In genomic region chr19:53881482-53882390, GRCh38 we compare ENCODE assay signal across 8 cellular contexts. TPM values are rescaled to one million over a fixed set of nuclear protein-coding genes. Genes with fewer than 3 reads are reported as not detected.
DNase-seq lines count a peak whose midpoint lies in the region; ATAC-seq, FAIRE-seq and TF ChIP-seq lines count a peak whose summit lies in the region.

Gene PRKCG, plus strand, starts transcription at chr19:53882197. Its CDS starts 298 bp downstream, at chr19:53882495.

- no peaks in the 10 kb centered on the region for H3K79me1 ChIP-seq in H1 (ENCODE audit: low read depth, low read length)

- 1% methylated on average over 42 of the region's 49 CpGs; no CpG with 5 or more reads in 1 of the 2 experiments for WGBS in H1 (ENCODE audit: extremely low coverage in 1 of 2, insufficient coverage in 1 of 2, insufficient read length in 1 of 2, insufficient replicate concordance in 2 of 2, low coverage in 1 of 2, low lambda C conversion rate in 2 of 2, missing lambda C conversion rate in 1 of 2), 2 experiments

- H3K23ac ChIP-seq in H1 (ENCODE audit: insufficient read length): no peak within 1 kb of the TSS

- peak within 1 kb of the TSS; percentile 65 for H3K56ac ChIP-seq in H1 (replicated peaks; ENCODE audit: insufficient read length, low read depth, low read length)

- H3K4me3 ChIP-seq in H1 (ENCODE audit: extremely low read depth in 1 of 4, insufficient read depth in 2 of 4, low read depth in 3 of 4, low read length in 4 of 4) (peak within 1 kb of the TSS; percentile 48 to 77 (median 54)), uterus (no peak within 1 kb of the TSS)
- H3K4me3 ChIP-seq in naive thymus-derived CD4-positive, alpha-beta T cell (ENCODE audit: low read length): peak within 1 kb of the TSS; percentile 47

- TF ChIP-seq RAD21 in H1 (IDR thresholded peaks at IDR 0.05 in 1 of 2, conservative IDR thresholded peaks at IDR 0.05 in 1 of 2; ENCODE audit: low read depth in 2 of 2, low read length in 2 of 2): peak; percentile 12 to 36; a peak in 2 of 4 replicates

- no peaks in the 10 kb centered on the region for H4K20me1 ChIP-seq in H1 (replicated peaks in 1 of 2; ENCODE audit: control insufficient read depth in 1 of 2, insufficient read depth in 2 of 2, low read length in 2 of 2)

- H3K4ac ChIP-seq in H1 (replicated peaks; ENCODE audit: insufficient read length, low read depth, low read length): peak within 1 kb of the TSS; percentile 88

- DNase-seq in CD1c-positive myeloid dendritic cell (ENCODE audit: extremely low spot score) (peak; percentile 68), H1 (ENCODE audit: low read depth in 1 of 2, low spot score in 2 of 2) (peak in 1 of 2 experiments; percentile 89), uterus (no peak)
- peak; percentile 68 for DNase-seq in activated CD4-positive, alpha-beta T cell treated with anti-CD3 and anti-CD28 coated beads, Interleukin-2, amount 10 ng/mL, durations not matched to agents 7 days and 5 days
- DNase-seq in naive thymus-derived CD4-positive, alpha-beta T cell: peak; percentile 60 to 75 (median 69)

- H3K9me3 ChIP-seq in H1 (ENCODE audit: insufficient read depth in 2 of 2, low read depth in 1 of 2, low read length in 1 of 2): no peaks in the 10 kb centered on the region
- no peaks in the 10 kb centered on the region for H3K9me3 ChIP-seq in naive thymus-derived CD4-positive, alpha-beta T cell (ENCODE audit: control insufficient read depth in 2 of 3, low read length in 3 of 3)
- H3K9me3 ChIP-seq in uterus: no peaks in the 10 kb centered on the region

- 0 out of 2 replicates have a peak within 1 kb of the TSS, but pooled peaks have one; percentile 61 for H2BK20ac ChIP-seq in H1 (ENCODE audit: low read length)

- intact Hi-C loops in naive thymus-derived CD4-positive, alpha-beta T cell (cut with micrococcal nuclease): loop anchor here (1.0 to 5.0 kb wide), 4 partner anchors 13 to 89 kb away; no protein-coding TSS in a partner anchor
- intact Hi-C loops in uterus (cut with DNase I; ENCODE audit: low total_unique reads): no loop called here

- H4K91ac ChIP-seq in H1 (replicated peaks; ENCODE audit: insufficient read length, low read length): peak within 1 kb of the TSS; percentile 81

- peak within 1 kb of the TSS; percentile 23 for H4K5ac ChIP-seq in H1 (ENCODE audit: insufficient read length, low read depth, low read length)

- H4K8ac ChIP-seq in H1 (ENCODE audit: extremely low read depth, insufficient read depth, low read length): peak within 1 kb of the TSS; percentile 64; the same call in 1 of the 2 replicates

- TF ChIP-seq EP300 in H1 (IDR thresholded peaks at IDR 0.05; ENCODE audit: borderline replicate concordance in 1 of 2, low read depth in 2 of 2, low read length in 2 of 2): peak in 1 of 2 experiments; percentile 15; a peak in 1 of 3 replicates

- peaks cover 24% of the 10 kb centered on the region for H3K23me2 ChIP-seq in H1 (ENCODE audit: low read depth, low read length)

- H2AK5ac ChIP-seq in H1 (ENCODE audit: low read depth, low read length): no peak within 1 kb of the TSS

- POLR2A ChIA-PET in activated CD4-positive, alpha-beta T cell treated with anti-CD3 and anti-CD28 coated beads, Interleukin-2, amount 10 ng/mL, durations not matched to agents 7 days and 5 days (lab: Charles Lee): no interaction called here
- POLR2A ChIA-PET in H1 (lab: Charles Lee; ENCODE audit: partially characterized antibody): interaction anchor here (0.8 to 4.7 kb wide), 8 partner anchors 9 to 95 kb away, joined by 3 to 61 read pairs (median 4); partner anchors contain the start of gene MYADM
- POLR2A ChIA-PET in naive thymus-derived CD4-positive, alpha-beta T cell (lab: Charles Lee): interaction anchor here (0.9 to 3.2 kb wide), 2 partner anchors 11 to 14 kb away, joined by 3 to 23 read pairs; partner anchors contain the start of gene MYADM

- H3K27ac ChIP-seq in H1 (ENCODE audit: low read depth, low read length) (no peak within 1 kb of the TSS), uterus (no peak within 1 kb of the TSS)
- no peak within 1 kb of the TSS for H3K27ac ChIP-seq in naive thymus-derived CD4-positive, alpha-beta T cell (ENCODE audit: low read depth, low read length)

- CTCF ChIA-PET in activated CD4-positive, alpha-beta T cell treated with anti-CD3 and anti-CD28 coated beads, Interleukin-2, amount 10 ng/mL, durations not matched to agents 7 days and 5 days (lab: Charles Lee): interaction anchor here (1.0 to 1.7 kb wide), 4 partner anchors 11 to 20 kb away, joined by 3 to 7 read pairs (median 4); no protein-coding TSS in a partner anchor
- CTCF ChIA-PET in H1 (lab: Charles Lee; ENCODE audit: partially characterized antibody): interaction anchor here (0.6 to 3.4 kb wide), 16 partner anchors 10 to 237 kb away, joined by 3 to 18 read pairs (median 4); partner anchors contain the start of gene MYADM
- CTCF ChIA-PET in naive thymus-derived CD4-positive, alpha-beta T cell (lab: Charles Lee): interaction anchor here (0.8 to 1.5 kb wide), 9 partner anchors 9 to 39 kb away, joined by 3 to 10 read pairs (median 3); no protein-coding TSS in a partner anchor

- peak within 1 kb of the TSS; percentile 38 for H3K4me3 Mint-ChIP-seq in activated CD4-positive, alpha-beta T cell treated with anti-CD3 and anti-CD28 coated beads, Interleukin-2, amount 10 ng/mL, durations not matched to agents 7 days and 5 days
- peak within 1 kb of the TSS in 9 of 10 donors; percentile 10 to 54 (median 37) for H3K4me3 Mint-ChIP-seq in naive thymus-derived CD4-positive, alpha-beta T cell

- H2BK15ac ChIP-seq in H1 (ENCODE audit: low read length): peak within 1 kb of the TSS; percentile 81

- peak within 1 kb of the TSS; percentile 92 for H2BK12ac ChIP-seq in H1 (ENCODE audit: low read depth, low read length)

- H3K27me3 ChIP-seq in H1 (replicated peaks in 1 of 4; ENCODE audit: control insufficient read depth in 3 of 4, extremely low read depth in 1 of 4, insufficient read depth in 3 of 4, low read length in 3 of 4) (peaks cover 0 to 11% (median 3%) of the 10 kb centered on the region in 4 experiments; a peak in 4 of 7 replicates), uterus (peaks cover 25 to 33% of the 10 kb centered on the region in 2 donors)
- H3K27me3 ChIP-seq in naive thymus-derived CD4-positive, alpha-beta T cell (ENCODE audit: control insufficient read depth in 2 of 2, insufficient read depth in 2 of 2, low read length in 2 of 2): peaks cover 0 to 31% of the 10 kb centered on the region in 2 donors

- H3K18ac ChIP-seq in H1 (ENCODE audit: extremely low read depth, low read length): peak within 1 kb of the TSS; percentile 83

- no peak within 1 kb of the TSS for H3K14ac ChIP-seq in H1 (ENCODE audit: insufficient read length)

- TF ChIP-seq CTCF in LNCAP (IDR thresholded peaks at IDR 0.05) (peak; percentile 55), H1 (IDR thresholded peaks at IDR 0.05; ENCODE audit: control extremely low read depth in 1 of 3, insufficient read depth in 1 of 3, low read depth in 1 of 3, low read length in 3 of 3) (peak; percentile 10 to 31 (median 22); a peak in 3 of 4 replicates), uterus (IDR thresholded peaks at IDR 0.05) (peak; percentile 29 to 50 (median 44))

- no peaks in the 10 kb centered on the region for H3K79me2 ChIP-seq in H1 (ENCODE audit: control insufficient read depth in 1 of 2, insufficient read depth in 2 of 2, low read length in 2 of 2)

- H3K27me3 Mint-ChIP-seq in activated CD4-positive, alpha-beta T cell treated with anti-CD3 and anti-CD28 coated beads, Interleukin-2, amount 10 ng/mL, durations not matched to agents 7 days and 5 days: peaks cover 35% of the 10 kb centered on the region
- peaks cover 21 to 35% (median 26%) of the 10 kb centered on the region in 5 donors for H3K27me3 Mint-ChIP-seq in naive thymus-derived CD4-positive, alpha-beta T cell

- H3K36me3 ChIP-seq in H1 (ENCODE audit: control insufficient read depth in 2 of 4, insufficient read depth in 4 of 4, low read length in 3 of 4) (no peaks in the 10 kb centered on the region; a peak in 1 of 8 replicates), uterus (no peaks in the 10 kb centered on the region)
- no peaks in the 10 kb centered on the region for H3K36me3 ChIP-seq in naive thymus-derived CD4-positive, alpha-beta T cell (ENCODE audit: control insufficient read depth in 2 of 3, insufficient read depth in 3 of 3, low read length in 3 of 3)

- FAIRE-seq in H1 (lab: Jason Lieb, UNC): peak; percentile 58

- peak within 1 kb of the TSS; percentile 98 to 100 for H3K4me2 ChIP-seq in H1 (ENCODE audit: insufficient read depth in 1 of 2, low read depth in 2 of 2, low read length in 2 of 2)

- TF ChIP-seq POLR2A in H1 (IDR thresholded peaks at IDR 0.05; ENCODE audit: control extremely low read depth in 1 of 2, low read depth in 2 of 2, low read length in 2 of 2) (no peak), uterus (IDR thresholded peaks at IDR 0.05) (no peak)

- H2AFZ ChIP-seq in H1 (ENCODE audit: low read length): 0 out of 2 replicates have a peak within 1 kb of the TSS, but pooled peaks have one; percentile 17

- peak within 1 kb of the TSS in 2 of 4 experiments; percentile 20 to 70; a peak in 1 of 7 replicates for H3K9ac ChIP-seq in H1 (replicated peaks in 1 of 4; ENCODE audit: extremely low read depth in 1 of 4, low read depth in 3 of 4, low read length in 3 of 4)

- peaks cover 7% of the 10 kb centered on the region for H3K36me3 Mint-ChIP-seq in activated CD4-positive, alpha-beta T cell treated with anti-CD3 and anti-CD28 coated beads, Interleukin-2, amount 10 ng/mL, durations not matched to agents 7 days and 5 days (ENCODE audit: low read depth)
- H3K36me3 Mint-ChIP-seq in naive thymus-derived CD4-positive, alpha-beta T cell: peaks cover 0 to 7% (median 0%) of the 10 kb centered on the region in 5 donors

- H3K27ac Mint-ChIP-seq in activated CD4-positive, alpha-beta T cell treated with anti-CD3 and anti-CD28 coated beads, Interleukin-2, amount 10 ng/mL, durations not matched to agents 7 days and 5 days: no peak within 1 kb of the TSS
- H3K27ac Mint-ChIP-seq in naive thymus-derived CD4-positive, alpha-beta T cell: peak within 1 kb of the TSS in 1 of 9 donors; percentile 65

- peak; percentile 47 for ATAC-seq in naive thymus-derived CD4-positive, alpha-beta T cell
- ATAC-seq in HG03097 (IDR thresholded peaks at IDR 0.05; ENCODE audit: low FRiP score, unreplicated experiment) (no peak), HG03378 (IDR thresholded peaks at IDR 0.05; ENCODE audit: unreplicated experiment) (no peak)

- H2BK120ac ChIP-seq in H1 (replicated peaks; ENCODE audit: low read depth, low read length): no peak within 1 kb of the TSS

- peaks cover 3 to 27% (median 8%) of the 10 kb centered on the region in 4 experiments for H3K4me1 ChIP-seq in H1 (replicated peaks in 1 of 4; ENCODE audit: control insufficient read depth in 3 of 4, insufficient read depth in 4 of 4, low read length in 3 of 4)
- H3K4me1 ChIP-seq in naive thymus-derived CD4-positive, alpha-beta T cell (ENCODE audit: control insufficient read depth in 2 of 2, insufficient read depth in 2 of 2, low read length in 2 of 2): peaks cover 25 to 44% of the 10 kb centered on the region in 2 donors
- H3K4me1 ChIP-seq in uterus: peaks cover 0 to 16% of the 10 kb centered on the region in 2 donors

- peak within 1 kb of the TSS; percentile 85; the same call in 1 of the 2 replicates for H2BK5ac ChIP-seq in H1 (ENCODE audit: low read depth, low read length)

- H3K9me3 Mint-ChIP-seq in activated CD4-positive, alpha-beta T cell treated with anti-CD3 and anti-CD28 coated beads, Interleukin-2, amount 10 ng/mL, durations not matched to agents 7 days and 5 days: no peaks in the 10 kb centered on the region
- peaks cover 0 to 6% (median 0%) of the 10 kb centered on the region in 11 donors for H3K9me3 Mint-ChIP-seq in naive thymus-derived CD4-positive, alpha-beta T cell

- H3K4me1 Mint-ChIP-seq in activated CD4-positive, alpha-beta T cell treated with anti-CD3 and anti-CD28 coated beads, Interleukin-2, amount 10 ng/mL, durations not matched to agents 7 days and 5 days: peaks cover 32% of the 10 kb centered on the region
- H3K4me1 Mint-ChIP-seq in naive thymus-derived CD4-positive, alpha-beta T cell: peaks cover 15 to 39% (median 24%) of the 10 kb centered on the region in 7 donors

RNA-seq across cellular contexts. Expression of gene PRKCG, which starts in this region (rescaled TPM):
- total RNA-seq in activated CD4-positive, alpha-beta T cell treated with anti-CD3 and anti-CD28 coated beads, Interleukin-2, amount 10 ng/mL, durations not matched to agents 7 days and 5 days: under 1 TPM; 0.40 to 0.45 TPM
- 10.6 and 12.4 TPM in 2 replicates for total RNA-seq in H1 (2021; fragmentation: NEBNext Ultra II Directional; extraction: Animal tissue kit (Norgen Biotek cat#: 25700))
- polyA plus RNA-seq in H1 (2011; rRNA removed): 6.1 and 14.0 TPM in 2 replicates
- polyA plus RNA-seq in H1 (2011; cell fraction: cytosol; rRNA removed): 8.1 TPM
- 50.1 TPM for polyA plus RNA-seq in H1 (2011; cell fraction: nucleus; rRNA removed)
- polyA plus RNA-seq in H1 (2012, experiment 1 of 2): 8.6 to 16.1 TPM (median 13.9 TPM) in 4 replicates
- 7.2 TPM for polyA plus RNA-seq in H1 (2012, experiment 2 of 2)
- 11.2 TPM for polyA plus RNA-seq in H1 (2013, experiment 1 of 2)
- polyA plus RNA-seq in H1 (2013, experiment 2 of 2): 8.9 TPM
- polyA minus RNA-seq in H1 (2011; rRNA and poly(A)+ RNA removed): 5.0 and 6.9 TPM in 2 replicates
- polyA minus RNA-seq in H1 (2011; cell fraction: cytosol; rRNA and poly(A)+ RNA removed): 8.4 TPM
- polyA minus RNA-seq in H1 (2011; cell fraction: nucleus; rRNA and poly(A)+ RNA removed): 17.3 TPM
- total RNA-seq in naive thymus-derived CD4-positive, alpha-beta T cell: 1 to 10 TPM in 2 of 5 experiments, not detected in 3; 1.6 to 2.4 TPM
- polyA plus RNA-seq in naive thymus-derived CD4-positive, alpha-beta T cell: under 1 TPM in 1 of 2 donors, not detected in 1; 0.05 TPM
- under 1 TPM in 1 of 4 donors, not detected in 3; 0.69 TPM for total RNA-seq in uterus

Comparison
In these comparisons a context has a peak if more than half of its experiments do, and no peak if none do; other contexts are left out.
1. Peak in DNase-seq in activated CD4-positive, alpha-beta T cell treated with anti-CD3 and anti-CD28 coated beads, Interleukin-2, amount 10 ng/mL, durations not matched to agents 7 days and 5 days; RNA of the gene not detected or under 1 TPM.
2. DNase-seq: peak in CD1c-positive myeloid dendritic cell (single experiment) and naive thymus-derived CD4-positive, alpha-beta T cell (9 of 9); none in uterus (0 of 2).
3. H3K4me3 ChIP-seq: peak in H1 (4 of 4) and naive thymus-derived CD4-positive, alpha-beta T cell (single experiment); none in uterus (0 of 2).
4. Peak in every context shown above with its lines, with median percentiles within 50 percentile points of each other: CTCF ChIP-seq.